1 cellular context compared by ENCODE assay signal in genomic region chr19:1288528-1289394, GRCh38.
TF ChIP-seq lines count a peak whose summit lies in the region.

No MANE protein-coding gene starts in this region.

TF ChIP-seq in SK-N-SH, 30 proteins besides CTCF, POLR2A, EP300 and RAD21 (continued from another document):
- no peak for TF ChIP-seq FOXM1 (IDR thresholded peaks at IDR 0.05; ENCODE audit: low read depth)
- TF ChIP-seq SIN3A (IDR thresholded peaks at IDR 0.05; ENCODE audit: borderline replicate concordance, low read depth, low read length) = no peak
